8 cellular contexts compared by ENCODE assay signal in the genomic region with DNA sequence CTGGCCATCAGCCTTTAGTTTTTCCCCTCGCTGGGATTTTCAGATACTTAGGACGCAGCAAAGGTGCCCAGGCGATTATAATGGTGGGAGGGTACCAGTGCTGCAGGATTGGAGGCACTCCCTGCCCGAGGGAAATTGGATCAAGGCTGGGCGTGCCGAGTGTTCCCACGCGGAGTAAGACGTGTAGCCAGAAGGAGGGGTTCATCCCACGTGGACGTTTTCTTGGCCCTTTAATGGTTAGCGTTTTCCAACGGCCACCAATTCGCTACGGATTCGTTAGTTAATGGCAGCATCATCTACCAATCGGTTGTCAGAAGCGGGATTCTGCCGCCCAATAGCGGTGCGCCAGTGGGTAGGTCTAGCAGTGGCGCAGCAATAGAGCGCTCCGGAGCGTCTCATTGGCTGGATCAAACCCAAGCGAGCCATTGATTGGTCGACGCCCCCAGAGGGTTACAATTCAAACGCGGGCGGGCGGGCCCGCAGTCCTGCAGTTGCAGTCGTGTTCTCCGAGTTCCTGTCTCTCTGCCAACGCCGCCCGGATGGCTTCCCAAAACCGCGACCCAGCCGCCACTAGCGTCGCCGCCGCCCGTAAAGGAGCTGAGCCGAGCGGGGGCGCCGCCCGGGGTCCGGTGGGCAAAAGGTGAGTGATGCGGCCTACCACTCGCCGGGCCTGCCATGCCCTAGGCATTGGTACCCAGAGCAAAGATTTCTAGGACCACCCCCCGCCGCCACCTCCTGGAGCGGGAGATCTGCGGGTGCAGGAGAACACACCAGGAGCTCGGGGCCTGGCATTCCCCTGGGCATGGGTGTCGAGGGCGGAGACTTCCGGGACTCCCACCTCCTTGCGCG. TPM values are rescaled to one million over a fixed set of nuclear protein-coding genes. Genes with fewer than 3 reads are reported as not detected.
DNase-seq lines count a peak whose midpoint lies in the region; ATAC-seq and TF ChIP-seq lines count a peak whose summit lies in the region.

A gene (plus strand): TSS at position 488 of the 849 bp plus-strand sequence. CDS start 52 bp downstream, at position 540.

- WGBS in psoas muscle, 3 donors: 1% methylated on average over 65 of the region's 65 CpGs

- peak; percentile 60 for TF ChIP-seq POLR2A in GM15510 (IDR thresholded peaks at IDR 0.05; ENCODE audit: borderline replicate concordance, extremely low read depth, insufficient read length)
- TF ChIP-seq POLR2A in uterus (IDR thresholded peaks at IDR 0.05): no peak

- TF ChIP-seq CTCF in right atrium auricular region (IDR thresholded peaks at IDR 0.05) (no peak), psoas muscle (IDR thresholded peaks at IDR 0.05) (no peak), uterus (IDR thresholded peaks at IDR 0.05) (peak in 1 of 4 experiments; percentile 44)

- H3K27me3 ChIP-seq in right atrium auricular region (no peaks in the 10 kb centered on the region), psoas muscle (ENCODE audit: insufficient read depth in 3 of 3, low read length in 2 of 3) (no peaks in the 10 kb centered on the region), uterus (no peaks in the 10 kb centered on the region)

- H3K9me3 ChIP-seq in right atrium auricular region (no peaks in the 10 kb centered on the region), psoas muscle (no peaks in the 10 kb centered on the region), uterus (no peaks in the 10 kb centered on the region)

- H3K4me1 ChIP-seq in right atrium auricular region: peaks cover 0 to 10% of the 10 kb centered on the region in 2 donors
- peaks cover 15% of the 10 kb centered on the region for H3K4me1 ChIP-seq in psoas muscle
- no peaks in the 10 kb centered on the region for H3K4me1 ChIP-seq in uterus

- H3K36me3 ChIP-seq in right atrium auricular region (peaks cover 38% of the 10 kb centered on the region), psoas muscle (ENCODE audit: insufficient read depth in 1 of 2, low read depth in 1 of 2) (peaks cover 10 to 45% of the 10 kb centered on the region in 2 donors), uterus (no peaks in the 10 kb centered on the region)

- H3K27ac ChIP-seq in right atrium auricular region (peak within 1 kb of the TSS; percentile 50 to 54), psoas muscle (peak within 1 kb of the TSS; percentile 59), uterus (peak within 1 kb of the TSS; percentile 51 to 55)

- intact Hi-C loops in psoas muscle (cut with DNase I) (no loop called here), uterus (cut with DNase I; ENCODE audit: low total_unique reads) (no loop called here)

- peak; percentile 97 for DNase-seq in NCI-H1694 treated with DMSO at 0.1 percent for 48 hours (lab: John Stamatoyannopoulos, UW)
- peak; percentile 82 to 99 (median 91) for DNase-seq in T-helper 2 cell
- peak; percentile 69 to 99 (median 97) for DNase-seq in anterior cingulate cortex (lab: John Stamatoyannopoulos, UW)
- peak; percentile 100 for DNase-seq in right atrium auricular region (ENCODE audit: low spot score)
- peak; percentile 96 to 98 for DNase-seq in psoas muscle
- peak; percentile 97 to 98 for DNase-seq in uterus

- peak; percentile 99 for ATAC-seq in HG02885 (IDR thresholded peaks at IDR 0.05; ENCODE audit: poor library complexity, unreplicated experiment)
- ATAC-seq in psoas muscle: peak; percentile 85 to 98 (median 96)

- H3K4me3 ChIP-seq in right atrium auricular region (peak within 1 kb of the TSS; percentile 39 to 65), psoas muscle (peak within 1 kb of the TSS; percentile 61), uterus (peak within 1 kb of the TSS; percentile 43 to 51)

RNA-seq across cellular contexts. Expression of the gene that starts here (rescaled TPM):
- total RNA-seq in right atrium auricular region (1 to 10 TPM; 1.4 to 4.9 TPM), psoas muscle (under 1 TPM; 0.32 to 0.42 (median 0.38) TPM), uterus (10 to 100 TPM in 1 of 4 donors, not detected in 3; 12.4 TPM)
- polyA plus RNA-seq in psoas muscle: under 1 TPM in 2 of 3 donors, not detected in 1; 0.35 to 0.40 TPM

Comparison
In these comparisons a context has a peak if more than half of its experiments do, and no peak if none do; other contexts are left out.
1. Peak in every context shown above with its lines: DNase-seq, ATAC-seq, H3K4me3 ChIP-seq and H3K27ac ChIP-seq.
2. Peak in DNase-seq, ATAC-seq, H3K4me3 ChIP-seq and H3K27ac ChIP-seq in psoas muscle; RNA of the gene not detected or under 1 TPM.